In genomic region chr12:19572920-19573558, GRCh38 we compare ENCODE assay signal across 8 cellular contexts.
DNase-seq lines count a peak whose midpoint lies in the region; ATAC-seq lines count a peak whose summit lies in the region.

No MANE protein-coding gene starts in this region.

- CTCF ChIA-PET in activated naive CD4-positive, alpha-beta T cell treated with anti-CD3 and anti-CD28 coated beads, Interleukin-2, amount 10 ng/mL, durations not matched to agents 7 days and 5 days (lab: Charles Lee): interaction anchor here (1.2 to 1.4 kb wide), 2 partner anchors 14 to 249 kb away, joined by 3 to 4 read pairs; no protein-coding TSS in a partner anchor

- no peak overlapping the region for H3K4me3 Mint-ChIP-seq in activated T-cell treated with anti-CD3 and anti-CD28 coated beads, Interleukin-2, amount 50 U/mL, for 24 hours
- H3K4me3 Mint-ChIP-seq in activated naive CD4-positive, alpha-beta T cell treated with anti-CD3 and anti-CD28 coated beads, Interleukin-2, amount 10 ng/mL, durations not matched to agents 7 days and 5 days: no peak overlapping the region

- H3K27me3 Mint-ChIP-seq in activated T-cell treated with anti-CD3 and anti-CD28 coated beads, Interleukin-2, amount 50 U/mL, for 24 hours: no peaks in the 10 kb centered on the region
- no peaks in the 10 kb centered on the region for H3K27me3 Mint-ChIP-seq in activated naive CD4-positive, alpha-beta T cell treated with anti-CD3 and anti-CD28 coated beads, Interleukin-2, amount 10 ng/mL, durations not matched to agents 7 days and 5 days

- no peaks in the 10 kb centered on the region for H3K9me3 Mint-ChIP-seq in activated T-cell treated with anti-CD3 and anti-CD28 coated beads, Interleukin-2, amount 50 U/mL, for 24 hours
- no peaks in the 10 kb centered on the region for H3K9me3 Mint-ChIP-seq in activated naive CD4-positive, alpha-beta T cell treated with anti-CD3 and anti-CD28 coated beads, Interleukin-2, amount 10 ng/mL, durations not matched to agents 7 days and 5 days

- peaks cover 2% of the 10 kb centered on the region for H3K36me3 Mint-ChIP-seq in activated T-cell treated with anti-CD3 and anti-CD28 coated beads, Interleukin-2, amount 50 U/mL, for 24 hours (ENCODE audit: low read depth)
- no peaks in the 10 kb centered on the region for H3K36me3 Mint-ChIP-seq in activated naive CD4-positive, alpha-beta T cell treated with anti-CD3 and anti-CD28 coated beads, Interleukin-2, amount 10 ng/mL, durations not matched to agents 7 days and 5 days

- no peak for ATAC-seq in HG03520 (IDR thresholded peaks at IDR 0.05; ENCODE audit: unreplicated experiment)

- peak; percentile 38 to 54 for DNase-seq in activated T-cell treated with anti-CD3 and anti-CD28 coated beads, Interleukin-2, amount 50 U/mL, for 48 hours
- DNase-seq in activated T-cell treated with anti-CD3 and anti-CD28 coated beads, Interleukin-2, amount 50 U/mL, for 24 hours: no peak
- DNase-seq in HCEC 1CT (peak; percentile 61), NCI-H146 (lab: John Stamatoyannopoulos, UW) (peak; percentile 68), kidney glomerular epithelial cell (lab: John Stamatoyannopoulos, UW) (peak; percentile 60), ureter (ENCODE audit: low spot score) (no peak)
- DNase-seq in activated naive CD4-positive, alpha-beta T cell treated with anti-CD3 and anti-CD28 coated beads, Interleukin-2, amount 10 ng/mL, durations not matched to agents 7 days and 5 days: peak; percentile 53

- no peaks in the 10 kb centered on the region for H3K4me1 Mint-ChIP-seq in activated T-cell treated with anti-CD3 and anti-CD28 coated beads, Interleukin-2, amount 50 U/mL, for 24 hours (ENCODE audit: low read depth)
- H3K4me1 Mint-ChIP-seq in activated naive CD4-positive, alpha-beta T cell treated with anti-CD3 and anti-CD28 coated beads, Interleukin-2, amount 10 ng/mL, durations not matched to agents 7 days and 5 days: no peaks in the 10 kb centered on the region

- no peak overlapping the region for H3K27ac Mint-ChIP-seq in activated T-cell treated with anti-CD3 and anti-CD28 coated beads, Interleukin-2, amount 50 U/mL, for 24 hours
- H3K27ac Mint-ChIP-seq in activated naive CD4-positive, alpha-beta T cell treated with anti-CD3 and anti-CD28 coated beads, Interleukin-2, amount 10 ng/mL, durations not matched to agents 7 days and 5 days: no peak overlapping the region

Comparison
In these comparisons a context has a peak if more than half of its experiments do, and no peak if none do; other contexts are left out.
1. DNase-seq: peak in activated T-cell treated with anti-CD3 and anti-CD28 coated beads, Interleukin-2, amount 50 U/mL, for 48 hours (2 of 2), HCEC 1CT (single experiment), NCI-H146 (single experiment), activated naive CD4-positive, alpha-beta T cell treated with anti-CD3 and anti-CD28 coated beads, Interleukin-2, amount 10 ng/mL, durations not matched to agents 7 days and 5 days (single experiment) and kidney glomerular epithelial cell (single experiment); none in activated T-cell treated with anti-CD3 and anti-CD28 coated beads, Interleukin-2, amount 50 U/mL, for 24 hours (single experiment) and ureter (single experiment).